In the genomic region with DNA sequence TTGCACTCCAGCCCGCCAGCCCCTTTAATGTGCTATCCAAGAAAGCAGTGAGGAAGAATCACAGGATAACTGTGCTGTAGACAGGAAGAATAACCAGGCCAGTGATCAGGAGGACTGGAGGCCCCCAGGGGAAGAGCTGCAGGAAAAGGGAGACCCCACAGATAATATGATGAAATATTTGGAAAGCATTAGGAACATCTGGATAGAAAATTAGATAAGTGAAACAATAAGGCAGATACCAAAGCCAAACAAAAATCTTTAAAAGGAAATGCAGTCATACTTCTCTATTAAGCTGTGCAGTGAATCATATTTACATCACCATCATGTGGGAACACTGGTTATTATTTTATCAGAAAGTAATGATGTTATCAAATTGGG, we compare ENCODE assay signal across 9 cellular contexts. TPM values are rescaled to one million over a fixed set of nuclear protein-coding genes. Genes with fewer than 3 reads are reported as not detected.
DNase-seq lines count a peak whose midpoint lies in the region; ATAC-seq and TF ChIP-seq lines count a peak whose summit lies in the region.
"Had no signal": no experiment of that assay in that cellular context is flagged by ENCODE, and none has a peak within 500 bp of the region (broad histone marks: within the 10 kb centered on the region; RNA-seq: fewer than 3 reads in every experiment).

No MANE protein-coding gene starts in this region.

- H3K79me2 ChIP-seq in ACC112 (ENCODE audit: control insufficient read depth, insufficient read depth, low read length, unreplicated experiment), result no peaks in the 10 kb centered on the region

- H3K36me3 ChIP-seq in ACC112 (ENCODE audit: insufficient read depth, low read length) (no peaks in the 10 kb centered on the region), duodenal mucosa (ENCODE audit: control insufficient read depth in 1 of 2, insufficient read depth in 2 of 2, low read length in 2 of 2) (no peaks in the 10 kb centered on the region)

- H3K27ac ChIP-seq in ACC112 (ENCODE audit: low read depth, low read length) (peak overlapping the region; percentile 87), duodenal mucosa (ENCODE audit: low read depth, low read length) (no peak overlapping the region)

- no peaks in the 10 kb centered on the region for H3K9me3 Mint-ChIP-seq in mesothelial cell of epicardium

- H3K9me3 ChIP-seq in duodenal mucosa (ENCODE audit: control insufficient read depth in 1 of 2, low read length in 2 of 2), result no peaks in the 10 kb centered on the region

- ATAC-seq in HG03097 (IDR thresholded peaks at IDR 0.05; ENCODE audit: low FRiP score, unreplicated experiment), result no peak

- H3K27me3 Mint-ChIP-seq in mesothelial cell of epicardium (ENCODE audit: low read depth), result peaks cover 1% of the 10 kb centered on the region

- no peak overlapping the region for H3K9ac ChIP-seq in duodenal mucosa (ENCODE audit: low read depth in 1 of 2, low read length in 2 of 2)

- no peaks in the 10 kb centered on the region for H3K36me3 Mint-ChIP-seq in mesothelial cell of epicardium

- H3K4me1 Mint-ChIP-seq in mesothelial cell of epicardium, result peaks cover 19% of the 10 kb centered on the region

- H3K4me1 ChIP-seq in ACC112 (ENCODE audit: control insufficient read depth, insufficient read depth, low read length, unreplicated experiment), result peaks cover 48% of the 10 kb centered on the region
- H3K4me1 ChIP-seq in duodenal mucosa (ENCODE audit: control insufficient read depth in 1 of 2, insufficient read depth in 2 of 2, low read length in 2 of 2), result peaks cover 11 to 20% of the 10 kb centered on the region in 2 donors

- TF ChIP-seq CTCF in mesothelial cell of epicardium (IDR thresholded peaks at IDR 0.05; ENCODE audit: unreplicated experiment), result no peak

- H3K4me3 Mint-ChIP-seq in mesothelial cell of epicardium, result peak overlapping the region; percentile 63

- H3K27ac Mint-ChIP-seq in mesothelial cell of epicardium, result peak overlapping the region; percentile 48

- H3K4me3 ChIP-seq in ACC112 (ENCODE audit: low read depth, low read length), result peak overlapping the region; percentile 75
- peak overlapping the region; percentile 44 for H3K4me3 ChIP-seq in duodenal mucosa (ENCODE audit: low read depth in 1 of 2, low read length in 2 of 2)

- peak; percentile 93 for DNase-seq in HS-5 (ENCODE audit: low read depth)
- no peak for DNase-seq in mesothelial cell of epicardium (ENCODE audit: low spot score in 2 of 2, unreplicated experiment in 2 of 2)
- DNase-seq in NCI-H2196 treated with DMSO at 0.1 percent for 48 hours (lab: John Stamatoyannopoulos, UW; ENCODE audit: unreplicated experiment), result no peak
- no peak for DNase-seq in activated effector memory CD4-positive, alpha-beta T cell treated with Interleukin-2 at 50 U/mL for 16 hours
- DNase-seq in activated CD4-positive, alpha-beta T cell treated with anti-CD3 and anti-CD28 coated beads for 48 hours, result no peak
- DNase-seq: Karpas-422 had no signal

- H3K27me3 ChIP-seq in ACC112 (ENCODE audit: insufficient read depth, low read length), result no peaks in the 10 kb centered on the region
- peaks cover 0 to 4% of the 10 kb centered on the region in 2 donors for H3K27me3 ChIP-seq in duodenal mucosa (ENCODE audit: control insufficient read depth in 1 of 2, insufficient read depth in 2 of 2, low read length in 2 of 2)

- peak overlapping the region; percentile 84 for H2AFZ ChIP-seq in ACC112 (ENCODE audit: low read length, unreplicated experiment)

RNA-seq across cellular contexts. Expression of a gene that starts 14.3 kb away (rescaled TPM):
- 28.4 to 29.9 TPM (median 28.6 TPM) in 3 replicates for total RNA-seq in mesothelial cell of epicardium

RNA-seq across cellular contexts. Expression of a gene that starts 42.9 kb away (rescaled TPM):
- total RNA-seq in mesothelial cell of epicardium, result 27.4 to 30.9 TPM (median 27.8 TPM) in 3 replicates
